In the genomic region with DNA sequence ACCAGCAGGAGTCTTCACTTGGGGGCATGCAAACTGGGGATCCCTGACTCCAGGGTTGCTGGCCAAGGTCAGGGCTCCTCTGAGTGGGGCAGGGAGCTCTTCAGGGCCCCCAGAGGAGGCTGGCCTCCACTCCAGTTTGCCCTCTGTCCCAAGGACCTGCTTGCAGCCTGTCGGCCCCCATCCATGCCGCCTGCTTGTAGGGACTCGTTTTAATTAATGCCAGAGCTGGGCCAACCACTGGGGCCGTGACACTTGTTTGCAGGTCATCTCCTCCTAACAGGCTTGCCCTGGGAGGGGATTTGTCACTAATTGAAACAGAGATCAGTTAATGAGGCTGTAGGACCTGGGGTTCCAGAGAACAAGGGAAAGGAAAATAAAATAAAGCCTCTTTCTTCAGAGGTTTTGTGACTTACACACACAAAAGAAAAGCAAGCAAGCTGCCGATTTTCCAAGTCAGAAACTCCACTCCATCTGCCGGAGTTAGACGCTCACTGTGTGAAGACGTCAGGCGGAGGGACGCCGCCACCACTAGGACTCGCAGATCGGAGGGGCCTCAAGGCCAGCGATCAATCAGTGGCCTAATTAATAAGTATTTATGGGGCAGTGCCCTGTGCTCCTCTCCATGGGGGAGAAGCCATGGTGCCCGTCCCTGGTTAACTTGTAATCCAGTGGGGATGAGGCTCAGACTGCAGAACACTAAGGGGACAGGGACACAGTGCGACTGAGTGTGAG, we compare ENCODE assay signal across 23 cellular contexts.
DNase-seq lines count a peak whose midpoint lies in the region; ATAC-seq, FAIRE-seq and TF ChIP-seq lines count a peak whose summit lies in the region.
"Had no signal": no experiment of that assay in that cellular context is flagged by ENCODE, and none has a peak within 500 bp of the region (broad histone marks: within the 10 kb centered on the region; RNA-seq: fewer than 3 reads in every experiment).

No MANE protein-coding gene starts in this region.

- H3K9me3 Mint-ChIP-seq in WTC11, result no peaks in the 10 kb centered on the region
- H3K9me3 Mint-ChIP-seq: natural killer cell had no signal

- 69 to 76% methylated on average over 16 of the region's 16 CpGs for WGBS in pancreas, 2 donors

- no peaks in the 10 kb centered on the region for H3K9me3 ChIP-seq in BLaER1 treated with 17β-estradiol and CSF1 and Interleukin-3, amounts not matched to agents 10 nM and 100 nM (replicated peaks in 1 of 11)
- no peaks in the 10 kb centered on the region for H3K9me3 ChIP-seq in pancreas
- H3K9me3 ChIP-seq: esophagus muscularis mucosa, gastrocnemius medialis, prostate gland had no signal

- no peak overlapping the region for H3K9ac ChIP-seq in BLaER1 treated with 17β-estradiol and CSF1 and Interleukin-3, amounts not matched to agents 10 nM and 100 nM

- CTCF ChIA-PET in WTC11 (lab: Charles Lee), result interaction anchor here (1.0 to 2.6 kb wide), 6 partner anchors 41 to 181 kb away, joined by 3 to 17 read pairs (median 4); partner anchors contain the start of gene SPR

- peaks cover 0 to 36% (median 0%) of the 10 kb centered on the region in 11 experiments; a peak in 6 of 22 replicates for H4K20me1 ChIP-seq in BLaER1 treated with 17β-estradiol and CSF1 and Interleukin-3, amounts not matched to agents 10 nM and 100 nM

- POLR2A ChIA-PET in WTC11 (lab: Charles Lee), result interaction anchor here (0.6 kb wide), 1 partner anchor 183 kb away, joined by 3 read pairs; no protein-coding TSS in a partner anchor

- ATAC-seq in WTC11 (no peak), pancreas (no peak), HG03025 (IDR thresholded peaks at IDR 0.05; ENCODE audit: low FRiP score, unreplicated experiment) (no peak)
- ATAC-seq: activated CD4-positive, alpha-beta T cell treated with anti-CD3 and anti-CD28 coated beads for 36 hours; gastrocnemius medialis; natural killer cell; Right ventricle myocardium inferior had no signal

- peaks cover 0 to 27% (median 15%) of the 10 kb centered on the region in 10 experiments; a peak in 14 of 20 replicates for H3K4me1 ChIP-seq in BLaER1 treated with 17β-estradiol and CSF1 and Interleukin-3, amounts not matched to agents 10 nM and 100 nM
- H3K4me1 ChIP-seq in pancreas, result no peaks in the 10 kb centered on the region
- H3K4me1 ChIP-seq: esophagus muscularis mucosa, gastrocnemius medialis, prostate gland had no signal

- H3K27ac Mint-ChIP-seq in WTC11, result peak overlapping the region; percentile 60; the same call in 1 of the 2 replicates
- H3K27ac Mint-ChIP-seq: activated CD4-positive, alpha-beta T cell treated with anti-CD3 and anti-CD28 coated beads for 36 hours; natural killer cell had no signal

- H3K4me3 ChIP-seq in BLaER1 treated with 17β-estradiol and CSF1 and Interleukin-3, amounts not matched to agents 10 nM and 100 nM, result no peak overlapping the region
- no peak overlapping the region for H3K4me3 ChIP-seq in pancreas
- H3K4me3 ChIP-seq: esophagus muscularis mucosa, gastrocnemius medialis, prostate gland had no signal

- no peaks in the 10 kb centered on the region; the same call in 1 of the 2 replicates for H3K27me3 Mint-ChIP-seq in WTC11 (ENCODE audit: low read depth)
- H3K27me3 Mint-ChIP-seq: activated CD4-positive, alpha-beta T cell treated with anti-CD3 and anti-CD28 coated beads for 36 hours had no signal

- DNase-seq in WTC11 (ENCODE audit: low spot score) (no peak), islet precursor cell (peak; percentile 44), retina (peak; percentile 80), pancreas (no peak), AG20443 (ENCODE audit: low spot score) (no peak)
- no peak for DNase-seq in activated CD4-positive, alpha-beta T cell treated with anti-CD3 and anti-CD28 coated beads, Interleukin-2, amount 50 U/mL, for 48 hours
- DNase-seq: activated CD4-positive, alpha-beta T cell treated with anti-CD3 and anti-CD28 coated beads for 36 hours; amygdala; effector CD4-positive, alpha-beta T cell; gastrocnemius medialis; IMR-90; natural killer cell; NCI-H1436; NCI-H2171 treated with DMSO at 0.1 percent for 48 hours; NCI-H69; small intestine; stimulated activated CD4-positive, alpha-beta T cell treated with anti-CD3 and anti-CD28 coated beads, Interleukin-4, amount 100 ng/mL, for 4 hours had no signal

- peak overlapping the region in 6 of 11 experiments; percentile 4 to 57 (median 34); a peak in 8 of 22 replicates for H3K4me2 ChIP-seq in BLaER1 treated with 17β-estradiol and CSF1 and Interleukin-3, amounts not matched to agents 10 nM and 100 nM

- H3K27me3 ChIP-seq in BLaER1 treated with 17β-estradiol and CSF1 and Interleukin-3, amounts not matched to agents 10 nM and 100 nM, result no peaks in the 10 kb centered on the region
- no peaks in the 10 kb centered on the region for H3K27me3 ChIP-seq in pancreas
- H3K27me3 ChIP-seq: esophagus muscularis mucosa, gastrocnemius medialis had no signal

- no peak overlapping the region for H3K27ac ChIP-seq in BLaER1 treated with 17β-estradiol and CSF1 and Interleukin-3, amounts not matched to agents 10 nM and 100 nM
- no peak overlapping the region for H3K27ac ChIP-seq in pancreas
- H3K27ac ChIP-seq: esophagus muscularis mucosa, gastrocnemius medialis, HL-60, prostate gland had no signal

- no peak overlapping the region for H3K4me3 Mint-ChIP-seq in WTC11
- H3K4me3 Mint-ChIP-seq: activated CD4-positive, alpha-beta T cell treated with anti-CD3 and anti-CD28 coated beads for 36 hours; natural killer cell had no signal

- no peaks in the 10 kb centered on the region for H3K36me3 Mint-ChIP-seq in WTC11
- H3K36me3 Mint-ChIP-seq: natural killer cell had no signal

- intact Hi-C loops in pancreas (cut with DNase I), result loop anchor here in 1 of 3 donors (10.0 kb wide), 1 partner anchor 179 kb away; no protein-coding TSS in a partner anchor

- peaks cover 8% of the 10 kb centered on the region; the same call in 1 of the 2 replicates for H3K4me1 Mint-ChIP-seq in WTC11
- H3K4me1 Mint-ChIP-seq: activated CD4-positive, alpha-beta T cell treated with anti-CD3 and anti-CD28 coated beads for 36 hours; natural killer cell had no signal

- TF ChIP-seq CTCF in WTC11 (IDR thresholded peaks at IDR 0.05) (no peak), pancreas (IDR thresholded peaks at IDR 0.05) (no peak)

- H3K36me3 ChIP-seq in BLaER1 treated with 17β-estradiol and CSF1 and Interleukin-3, amounts not matched to agents 10 nM and 100 nM, result no peaks in the 10 kb centered on the region; a peak in 2 of 22 replicates
- no peaks in the 10 kb centered on the region for H3K36me3 ChIP-seq in pancreas
- H3K36me3 ChIP-seq: prostate gland had no signal

- FAIRE-seq in pancreas (lab: Jason Lieb, UNC), result no peak
- FAIRE-seq: small intestine had no signal

TF ChIP-seq in WTC11, 78 proteins besides CTCF, POLR2A, EP300 and RAD21 (continues in another document):
- TF ChIP-seq HMGA2 (CRISPR knock-in tag; IDR thresholded peaks at IDR 0.05) (no peak), IRF1 (CRISPR knock-in tag; IDR thresholded peaks at IDR 0.05) (no peak), ZNF232 (CRISPR knock-in tag; IDR thresholded peaks at IDR 0.05) (no peak), ZNF219 (CRISPR knock-in tag; IDR thresholded peaks at IDR 0.05; ENCODE audit: borderline replicate concordance) (no peak), ZNF317 (CRISPR knock-in tag; IDR thresholded peaks at IDR 0.05; ENCODE audit: borderline replicate concordance, low read depth) (no peak), IRF2 (CRISPR knock-in tag; IDR thresholded peaks at IDR 0.05; ENCODE audit: borderline replicate concordance, low read depth) (no peak), NFE2L1 (CRISPR knock-in tag; IDR thresholded peaks at IDR 0.05) (no peak), TCF7 (CRISPR knock-in tag; IDR thresholded peaks at IDR 0.05; ENCODE audit: low read depth) (no peak), SP1 (CRISPR knock-in tag; conservative IDR thresholded peaks at IDR 0.05) (no peak), NFATC4 (CRISPR knock-in tag; IDR thresholded peaks at IDR 0.05) (no peak), CREM (CRISPR knock-in tag; IDR thresholded peaks at IDR 0.05) (no peak), ZNF671 (CRISPR knock-in tag; IDR thresholded peaks at IDR 0.05) (no peak), ERG (CRISPR knock-in tag; IDR thresholded peaks at IDR 0.05) (no peak)
- TF ChIP-seq, protein P1, sequence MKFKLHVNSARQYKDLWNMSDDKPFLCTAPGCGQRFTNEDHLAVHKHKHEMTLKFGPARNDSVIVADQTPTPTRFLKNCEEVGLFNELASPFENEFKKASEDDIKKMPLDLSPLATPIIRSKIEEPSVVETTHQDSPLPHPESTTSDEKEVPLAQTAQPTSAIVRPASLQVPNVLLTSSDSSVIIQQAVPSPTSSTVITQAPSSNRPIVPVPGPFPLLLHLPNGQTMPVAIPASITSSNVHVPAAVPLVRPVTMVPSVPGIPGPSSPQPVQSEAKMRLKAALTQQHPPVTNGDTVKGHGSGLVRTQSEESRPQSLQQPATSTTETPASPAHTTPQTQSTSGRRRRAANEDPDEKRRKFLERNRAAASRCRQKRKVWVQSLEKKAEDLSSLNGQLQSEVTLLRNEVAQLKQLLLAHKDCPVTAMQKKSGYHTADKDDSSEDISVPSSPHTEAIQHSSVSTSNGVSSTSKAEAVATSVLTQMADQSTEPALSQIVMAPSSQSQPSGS (CRISPR knock-in tag; IDR thresholded peaks at IDR 0.05; ENCODE audit: borderline replicate concordance, low read depth), result no peak
- TF ChIP-seq, protein P2, sequence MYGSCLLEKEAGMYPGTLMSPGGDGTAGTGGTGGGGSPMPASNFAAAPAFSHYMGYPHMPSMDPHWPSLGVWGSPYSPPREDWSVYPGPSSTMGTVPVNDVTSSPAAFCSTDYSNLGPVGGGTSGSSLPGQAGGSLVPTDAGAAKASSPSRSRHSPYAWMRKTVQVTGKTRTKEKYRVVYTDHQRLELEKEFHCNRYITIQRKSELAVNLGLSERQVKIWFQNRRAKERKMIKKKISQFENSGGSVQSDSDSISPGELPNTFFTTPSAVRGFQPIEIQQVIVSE (CRISPR knock-in tag; IDR thresholded peaks at IDR 0.05; ENCODE audit: borderline replicate concordance), result no peak

Comparison
In these comparisons a context has a peak if more than half of its experiments do, and no peak if none do; other contexts are left out.
1. DNase-seq: peak in islet precursor cell (single experiment) and retina (single experiment); none in WTC11 (single experiment), pancreas (0 of 6), AG20443 (single experiment) and activated CD4-positive, alpha-beta T cell treated with anti-CD3 and anti-CD28 coated beads, Interleukin-2, amount 50 U/mL, for 48 hours (0 of 2).